Comparison of ENCODE assay signal across 1 cellular context in genomic region chr10:31468536-31468859, GRCh38.
TF ChIP-seq lines count a peak whose summit lies in the region.

No MANE protein-coding gene starts in this region.

TF ChIP-seq in H1, 55 proteins besides CTCF, POLR2A, EP300 and RAD21:
- TF ChIP-seq JUND (IDR thresholded peaks at IDR 0.05; ENCODE audit: low read length) (0 out of 2 replicates have a peak, but pooled peaks have one; percentile 2), SP1 (IDR thresholded peaks at IDR 0.05; ENCODE audit: low read depth, low read length) (no peak), SRF (IDR thresholded peaks at IDR 0.05; ENCODE audit: low read depth, low read length) (no peak), BACH1 (IDR thresholded peaks at IDR 0.05; ENCODE audit: low read length) (no peak)
